Comparison of ENCODE assay signal across 2 cellular contexts in genomic region chr7:47671358-47671757, GRCh38.
TF ChIP-seq lines count a peak whose summit lies in the region.

No MANE protein-coding gene starts in this region.

TF ChIP-seq in IMR-90, 13 proteins besides CTCF, POLR2A, EP300 and RAD21 (continued from another document):
- no peak for TF ChIP-seq ELK1 (IDR thresholded peaks at IDR 0.05; ENCODE audit: borderline replicate concordance, low read depth, low read length)
- no peak for TF ChIP-seq MAZ (IDR thresholded peaks at IDR 0.05; ENCODE audit: borderline replicate concordance, low read depth, low read length)
- TF ChIP-seq USF2 (IDR thresholded peaks at IDR 0.05; ENCODE audit: low read depth, low read length), result no peak
- TF ChIP-seq MAFK (IDR thresholded peaks at IDR 0.05; ENCODE audit: low read depth, low read length), result no peak
- TF ChIP-seq MXI1 (IDR thresholded peaks at IDR 0.05; ENCODE audit: borderline replicate concordance, low read depth, low read length), result no peak

TF ChIP-seq in WTC11, 78 proteins besides CTCF, POLR2A, EP300 and RAD21 (continued from another document):
- no peak for TF ChIP-seq ZMAT4 (CRISPR knock-in tag; IDR thresholded peaks at IDR 0.05)
